ENCODE assay signal across 13 cellular contexts in the genomic region with DNA sequence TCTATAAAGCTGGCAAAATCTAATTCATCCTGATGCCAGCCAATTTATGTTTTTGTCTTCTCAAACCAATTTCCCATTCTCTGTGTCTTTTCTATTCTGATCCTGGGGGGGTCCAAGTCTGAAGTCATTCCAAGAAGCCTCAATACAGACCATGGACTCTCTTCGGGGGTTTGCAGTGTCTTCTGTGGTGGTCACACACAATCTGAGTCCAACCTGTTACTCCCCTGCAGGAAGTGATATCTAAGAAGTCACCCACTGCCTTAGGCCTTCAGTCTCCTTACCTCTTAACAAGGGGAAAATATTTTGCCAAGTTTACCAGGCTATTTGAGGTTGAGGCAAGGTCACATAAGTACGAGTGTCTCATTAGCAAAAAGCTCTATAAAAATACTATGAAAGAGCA. TPM values are rescaled to one million over a fixed set of nuclear protein-coding genes. Genes with fewer than 3 reads are reported as not detected.
DNase-seq lines count a peak whose midpoint lies in the region; ATAC-seq, FAIRE-seq and TF ChIP-seq lines count a peak whose summit lies in the region.
"Had no signal": no experiment of that assay in that cellular context is flagged by ENCODE, and none has a peak within 500 bp of the region (broad histone marks: within the 10 kb centered on the region; RNA-seq: fewer than 3 reads in every experiment).

No MANE protein-coding gene starts in this region.

- no peak overlapping the region for H3K18ac ChIP-seq in IMR-90 (ENCODE audit: low read depth, low read length)

- H3K9me3 Mint-ChIP-seq in CD4-positive, alpha-beta T cell: no peaks in the 10 kb centered on the region
- H3K9me3 Mint-ChIP-seq in naive thymus-derived CD8-positive, alpha-beta T cell: no peaks in the 10 kb centered on the region

- CTCF ChIA-PET in CD4-positive, alpha-beta T cell (lab: Charles Lee): no interaction called here
- CTCF ChIA-PET in IMR-90 (lab: Yijun Ruan, JAX): no interaction called here
- CTCF ChIA-PET in GM12878 (lab: Yijun Ruan, JAX): interaction anchor here (1.0 kb wide), 1 partner anchor 10 kb away, joined by 3 read pairs; no protein-coding TSS in a partner anchor

- H3K56ac ChIP-seq in IMR-90 (ENCODE audit: extremely low read depth, insufficient read depth, low read length): no peak overlapping the region

- no peak overlapping the region for H2BK120ac ChIP-seq in IMR-90 (ENCODE audit: low read depth, low read length)

- H3K4me1 ChIP-seq in IMR-90 (ENCODE audit: control insufficient read depth, insufficient read depth, low read length): peaks cover 12% of the 10 kb centered on the region
- peaks cover 43% of the 10 kb centered on the region for H3K4me1 ChIP-seq in GM12878 (ENCODE audit: control insufficient read depth, insufficient read depth, low read length)
- peaks cover 6 to 54% (median 30%) of the 10 kb centered on the region in 4 donors for H3K4me1 ChIP-seq in tibial artery

- no peaks in the 10 kb centered on the region for H3K9me3 ChIP-seq in CD4-positive, alpha-beta T cell (ENCODE audit: control insufficient read depth, low read length)
- H3K9me3 ChIP-seq in IMR-90 (ENCODE audit: control insufficient read depth, insufficient read depth, low read length) (no peaks in the 10 kb centered on the region), GM12878 (replicated peaks; ENCODE audit: control insufficient read depth, insufficient read depth, low read length) (no peaks in the 10 kb centered on the region), tibial artery (no peaks in the 10 kb centered on the region)

- H2BK20ac ChIP-seq in IMR-90 (ENCODE audit: low read depth, low read length): no peak overlapping the region

- no peak overlapping the region for H4K8ac ChIP-seq in IMR-90 (ENCODE audit: low read depth in 2 of 2, low read length in 2 of 2)

- H2BK5ac ChIP-seq in IMR-90 (ENCODE audit: low read depth, low read length, poor library complexity, severe bottlenecking): no peak overlapping the region

- BruUV-seq in IMR-90 (replicated peaks; lab: Mats Ljungman, UMichigan): no TSS peak
- no TSS peak for BruUV-seq in GM12878 (replicated peaks; lab: Mats Ljungman, UMichigan)

- no peak for ATAC-seq in CD4-positive, alpha-beta T cell (ENCODE audit: poor library complexity)
- no peak for ATAC-seq in IMR-90 (ENCODE audit: low read depth)
- no peak for ATAC-seq in GM12878
- ATAC-seq in naive thymus-derived CD8-positive, alpha-beta T cell: no peak
- ATAC-seq in GM18517 (IDR thresholded peaks at IDR 0.05; ENCODE audit: unreplicated experiment): no peak

- peaks cover 14% of the 10 kb centered on the region for H3K9me1 ChIP-seq in IMR-90 (ENCODE audit: insufficient read depth, low read length)

- H3K27ac ChIP-seq in CD4-positive, alpha-beta T cell (ENCODE audit: low read depth, low read length): no peak overlapping the region
- H3K27ac ChIP-seq in IMR-90 (ENCODE audit: insufficient read depth, low read length) (no peak overlapping the region), GM12878 (ENCODE audit: control insufficient read depth, insufficient read depth) (peak overlapping the region; percentile 97; the same call in 1 of the 2 replicates), tibial artery (no peak overlapping the region)

- H3K36me3 ChIP-seq in IMR-90 (ENCODE audit: control insufficient read depth, insufficient read depth, low read length): no peaks in the 10 kb centered on the region
- H3K36me3 ChIP-seq in GM12878 (ENCODE audit: control insufficient read depth in 2 of 2, insufficient read depth in 2 of 2, low read length in 1 of 2): peaks cover 0 to 15% of the 10 kb centered on the region in 2 experiments; a peak in 2 of 4 replicates
- H3K36me3 ChIP-seq in tibial artery: no peaks in the 10 kb centered on the region

- no peak overlapping the region for H4K91ac ChIP-seq in IMR-90 (ENCODE audit: insufficient read depth, low read depth, low read length)

- H4K5ac ChIP-seq in IMR-90 (ENCODE audit: low read depth, low read length): no peak overlapping the region

- SMC1A ChIA-PET in GM12878 (lab: Charles Lee; ENCODE audit: uncharacterized antibody, unreplicated experiment): interaction anchor here (1.0 to 3.1 kb wide), 2 partner anchors 16 to 108 kb away, joined by 3 to 9 read pairs; no protein-coding TSS in a partner anchor

- intact Hi-C loops in CD4-positive, alpha-beta T cell (cut with DNase I, micrococcal nuclease): loop anchor here in 1 of 2 experiments (5.0 to 10.0 kb wide), 4 partner anchors 144 to 1983 kb away; a partner anchor contains a TSS
- intact Hi-C loops in IMR-90 (cut with micrococcal nuclease): no loop called here
- intact Hi-C loops in GM12878 (cut with micrococcal nuclease; ENCODE audit: unreplicated experiment): loop anchor here (5.0 kb wide), 1 partner anchor 136 kb away; a partner anchor contains a TSS
- intact Hi-C loops in tibial artery (cut with DNase I; ENCODE audit: low total_unique reads): loop anchor here (10.0 kb wide), 2 partner anchors 113 to 183 kb away; a partner anchor contains a TSS
- intact Hi-C loops in head of caudate nucleus (cut with DNase I): no loop called here

- WGBS in IMR-90 (ENCODE audit: extremely low coverage in 2 of 2, insufficient read length in 1 of 2), 2 experiments: no CpG with 5 or more reads among the region's 2 CpGs
- 0% methylated on average over 2 of the region's 2 CpGs for WGBS in GM12878 (ENCODE audit: insufficient coverage, insufficient replicate concordance, low lambda C conversion rate, missing lambda C conversion rate)

- H3K4me3 Mint-ChIP-seq in CD4-positive, alpha-beta T cell: peak overlapping the region; percentile 96
- peak overlapping the region in 9 of 10 donors; percentile 50 to 99 (median 96) for H3K4me3 Mint-ChIP-seq in naive thymus-derived CD8-positive, alpha-beta T cell

- RAD21 ChIA-PET in GM12878 (lab: Charles Lee; ENCODE audit: unreplicated experiment): no interaction called here

- H3K27ac Mint-ChIP-seq in CD4-positive, alpha-beta T cell: peak overlapping the region; percentile 100
- H3K27ac Mint-ChIP-seq in naive thymus-derived CD8-positive, alpha-beta T cell: peak overlapping the region in 3 of 10 donors; percentile 56 to 99 (median 72)

- FAIRE-seq in GM12878 (lab: Jason Lieb, UNC): no peak
- FAIRE-seq: GM18507, islet of Langerhans had no signal

- H3K27me3 ChIP-seq in CD4-positive, alpha-beta T cell (ENCODE audit: control insufficient read depth, insufficient read depth, low read length): no peaks in the 10 kb centered on the region
- H3K27me3 ChIP-seq in IMR-90 (ENCODE audit: control insufficient read depth, insufficient read depth, low read length) (no peaks in the 10 kb centered on the region), GM12878 (replicated peaks in 1 of 2; ENCODE audit: control insufficient read depth in 2 of 2, insufficient read depth in 2 of 2, low read length in 1 of 2) (no peaks in the 10 kb centered on the region), tibial artery (no peaks in the 10 kb centered on the region)

- H3K14ac ChIP-seq in IMR-90 (replicated peaks; ENCODE audit: low read depth, low read length): no peak overlapping the region

- no peaks in the 10 kb centered on the region for H3K27me3 Mint-ChIP-seq in CD4-positive, alpha-beta T cell
- H3K27me3 Mint-ChIP-seq in naive thymus-derived CD8-positive, alpha-beta T cell: no peaks in the 10 kb centered on the region

- peaks cover 73% of the 10 kb centered on the region for H3K4me1 Mint-ChIP-seq in CD4-positive, alpha-beta T cell (ENCODE audit: low read depth)
- H3K4me1 Mint-ChIP-seq in naive thymus-derived CD8-positive, alpha-beta T cell: peaks cover 45 to 80% (median 76%) of the 10 kb centered on the region in 4 donors

- H3K79me2 ChIP-seq in GM12878 (ENCODE audit: control insufficient read depth, insufficient read depth, low read length): peaks cover 69% of the 10 kb centered on the region

- peaks cover 41 to 63% of the 10 kb centered on the region in 2 experiments for H3K79me1 ChIP-seq in IMR-90 (ENCODE audit: low read depth in 1 of 2, low read length in 2 of 2)

- peak overlapping the region; percentile 58 for H3K23ac ChIP-seq in IMR-90 (ENCODE audit: low read depth, low read length)

- H3K9ac ChIP-seq in IMR-90 (ENCODE audit: low read depth, low read length) (no peak overlapping the region), GM12878 (ENCODE audit: control insufficient read depth, insufficient read depth, low read length) (peak overlapping the region; percentile 100; the same call in 1 of the 2 replicates)

- in situ Hi-C loops in IMR-90 (cut with MboI; ENCODE audit: low sequenced_read_pairs) (no loop called here), GM12878 (cut with MboI) (no loop called here)

- no peak for TF ChIP-seq CTCF in CD4-positive, alpha-beta T cell (IDR thresholded peaks at IDR 0.05)
- no peak for TF ChIP-seq CTCF in IMR-90 (conservative IDR thresholded peaks at IDR 0.05; ENCODE audit: low read depth, low read length)
- no peak for TF ChIP-seq CTCF in GM12878 (IDR thresholded peaks at IDR 0.05 in 2 of 3, conservative IDR thresholded peaks at IDR 0.05 in 1 of 3; ENCODE audit: control insufficient read depth in 2 of 3, extremely low read depth in 1 of 3, insufficient read depth in 1 of 3, low read depth in 3 of 3, low read length in 3 of 3)
- no peak for TF ChIP-seq CTCF in tibial artery (IDR thresholded peaks at IDR 0.05)

- dilution Hi-C loops in IMR-90 (cut with HindIII; ENCODE audit: low sequenced_read_pairs, unreplicated experiment): no loop called here

- H2BK15ac ChIP-seq in IMR-90 (ENCODE audit: low read depth, low read length): no peak overlapping the region

- POLR2A ChIA-PET in CD4-positive, alpha-beta T cell (lab: Charles Lee): interaction anchor here (3.4 kb wide), 1 partner anchor 115 kb away, joined by 61 read pairs; a partner anchor contains a TSS
- POLR2A ChIA-PET in IMR-90 (lab: Charles Lee; ENCODE audit: unreplicated experiment): no interaction called here
- POLR2A ChIA-PET in GM12878 (lab: Charles Lee): interaction anchor here (0.5 to 1.7 kb wide), 3 partner anchors 437 to 1524 kb away, joined by 3 to 4 read pairs (median 3); no protein-coding TSS in a partner anchor
- POLR2A ChIA-PET in naive thymus-derived CD8-positive, alpha-beta T cell (lab: Charles Lee): no interaction called here

- no peak overlapping the region for H3K4me2 ChIP-seq in IMR-90 (ENCODE audit: low read depth, low read length)
- H3K4me2 ChIP-seq in GM12878 (ENCODE audit: control insufficient read depth, insufficient read depth): peak overlapping the region; percentile 92

- TF ChIP-seq RAD21 in IMR-90 (IDR thresholded peaks at IDR 0.05; ENCODE audit: low read length) (no peak), GM12878 (IDR thresholded peaks at IDR 0.05; ENCODE audit: insufficient read depth, low read depth, low read length) (no peak)

- TF ChIP-seq EP300 in GM12878 (IDR thresholded peaks at IDR 0.05; ENCODE audit: borderline replicate concordance in 1 of 2, control insufficient read depth in 1 of 2, low read depth in 2 of 2, low read length in 2 of 2): no peak

- peaks cover 25% of the 10 kb centered on the region for H3K36me3 Mint-ChIP-seq in CD4-positive, alpha-beta T cell (ENCODE audit: low read depth)
- peaks cover 0 to 24% (median 5%) of the 10 kb centered on the region in 3 donors for H3K36me3 Mint-ChIP-seq in naive thymus-derived CD8-positive, alpha-beta T cell

- peaks cover 37% of the 10 kb centered on the region for H4K20me1 ChIP-seq in IMR-90 (ENCODE audit: insufficient read depth, low read length)
- H4K20me1 ChIP-seq in GM12878 (ENCODE audit: control insufficient read depth, insufficient read depth): 0 out of 2 replicates have a peak, but pooled peaks cover 9% of the 10 kb centered on the region

- H3K4me3 ChIP-seq in IMR-90 (ENCODE audit: insufficient read depth, low read depth, low read length): no peak overlapping the region
- peak overlapping the region; percentile 78 for H3K4me3 ChIP-seq in GM12878
- H3K4me3 ChIP-seq in tibial artery: no peak overlapping the region

- no peak for TF ChIP-seq POLR2A in IMR-90 (IDR thresholded peaks at IDR 0.05; ENCODE audit: low read depth, low read length)
- TF ChIP-seq POLR2A in GM12878 (IDR thresholded peaks at IDR 0.05; ENCODE audit: low read depth, low read length): 0 out of 2 replicates have a peak, but pooled peaks have one; percentile 39

- DNase-seq in CD4-positive, alpha-beta T cell: no peak
- DNase-seq in IMR-90: no peak
- DNase-seq in GM12878 (ENCODE audit: low read depth, low spot score): no peak
- no peak for DNase-seq in naive thymus-derived CD8-positive, alpha-beta T cell
- no peak for DNase-seq in tibial artery
- DNase-seq in head of caudate nucleus: no peak
- DNase-seq in kidney tubule cell (ENCODE audit: low spot score): no peak
- DNase-seq: activated gamma-delta T cell; effector CD8-positive, alpha-beta T cell; NCI-H524 had no signal

- H2AK5ac ChIP-seq in IMR-90 (ENCODE audit: low read depth, low read length): no peak overlapping the region; the same call in 1 of the 2 replicates

- no peak overlapping the region for H3K4ac ChIP-seq in IMR-90 (ENCODE audit: low read depth, low read length)

- H2AFZ ChIP-seq in IMR-90 (replicated peaks; ENCODE audit: low read length, poor library complexity) (no peak overlapping the region), GM12878 (ENCODE audit: control insufficient read depth, low read depth, low read length) (no peak overlapping the region)

- H2AK9ac ChIP-seq in IMR-90 (replicated peaks; ENCODE audit: low read depth, low read length, poor library complexity): no peak overlapping the region

RNA-seq across cellular contexts. Expression of a gene that starts 1.9 kb away (rescaled TPM):
- 10 to 100 TPM; 42.1 to 44.1 TPM for total RNA-seq in CD4-positive, alpha-beta T cell
- total RNA-seq in IMR-90 (2012; rRNA removed) (22.6 and 23.3 TPM in 2 replicates), GM12878 (2014; rRNA removed) (62.4 and 73.5 TPM in 2 replicates), GM12878 (2014; rRNA removed; fragmentation: Illumina TruSeq; extraction: Trizol) (39.2 and 43.9 TPM in 2 replicates), GM12878 (2021) (76.4 and 79.6 TPM in 2 replicates)
- polyA plus RNA-seq in IMR-90 (2012; rRNA removed) (23.8 and 24.6 TPM in 2 replicates), GM12878 (2011; rRNA removed) (35.6 and 57.3 TPM in 2 replicates), GM12878 (2014; fragmentation: Illumina TruSeq; extraction: Trizol) (57.6 and 72.4 TPM in 2 replicates), GM12878 (2014; fragmentation: Nextera tagmentation; extraction: Ambion mirVana) (10 to 100 TPM; 13.1 to 18.2 TPM), GM12878 (2014; rRNA removed) (56.5 and 67.5 TPM in 2 replicates), GM12878 (2016; fragmentation: Nextera tagmentation; extraction: Ambion mirVana) (10 to 100 TPM; 69.9 to 75.3 TPM)
- polyA plus RNA-seq in IMR-90 (2012; cell fraction: cytosol; rRNA removed): 17.1 and 17.6 TPM in 2 replicates
- 29.3 and 43.3 TPM in 2 replicates for polyA plus RNA-seq in IMR-90 (2012; cell fraction: nucleus; rRNA removed; ENCODE audit: low replicate concordance)
- 43.0 and 46.6 TPM in 2 replicates for total RNA-seq in GM12878 (2013; cell fraction: nucleolus; rRNA removed)
- polyA plus RNA-seq in GM12878 (2011; ENCODE audit: low read depth): 39.1 TPM
- polyA plus RNA-seq in GM12878 (2011; cell fraction: cytosol; rRNA removed): 58.1 and 59.0 TPM in 2 replicates
- polyA plus RNA-seq in GM12878 (2011; cell fraction: nucleus; rRNA removed): 62.3 and 84.6 TPM in 2 replicates
- polyA plus RNA-seq in GM12878 (2012): 35.8 and 51.5 TPM in 2 replicates
- 45.0 and 62.8 TPM in 2 replicates for polyA minus RNA-seq in GM12878 (2011; rRNA and poly(A)+ RNA removed)
- 17.9 and 27.3 TPM in 2 replicates for polyA minus RNA-seq in GM12878 (2011; cell fraction: cytosol; rRNA and poly(A)+ RNA removed)
- 15.7 and 26.6 TPM in 2 replicates for polyA minus RNA-seq in GM12878 (2011; cell fraction: nucleus; rRNA and poly(A)+ RNA removed)
- total RNA-seq in naive thymus-derived CD8-positive, alpha-beta T cell: 10 to 100 TPM; 42.6 to 47.0 TPM
- 10 to 100 TPM; 22.7 to 42.9 (median 27.6) TPM for polyA plus RNA-seq in naive thymus-derived CD8-positive, alpha-beta T cell

RNA-seq across cellular contexts. Expression of a gene that starts 48.0 kb away (rescaled TPM):
- total RNA-seq in CD4-positive, alpha-beta T cell: not detected
- total RNA-seq in IMR-90 (2012; rRNA removed) (not detected in 2 replicates), GM12878 (2014; rRNA removed) (not detected in 2 replicates), GM12878 (2014; rRNA removed; fragmentation: Illumina TruSeq; extraction: Trizol) (not detected in 2 replicates), GM12878 (2021) (0.08 TPM in 1 of 2 replicates, not detected in the other)
- polyA plus RNA-seq in IMR-90 (2012; rRNA removed) (not detected in 2 replicates), GM12878 (2011; rRNA removed) (0.29 TPM in 1 of 2 replicates, not detected in the other), GM12878 (2014; fragmentation: Illumina TruSeq; extraction: Trizol) (not detected in 2 replicates), GM12878 (2014; fragmentation: Nextera tagmentation; extraction: Ambion mirVana) (not detected), GM12878 (2014; rRNA removed) (not detected in 2 replicates), GM12878 (2016; fragmentation: Nextera tagmentation; extraction: Ambion mirVana) (not detected)
- polyA plus RNA-seq in IMR-90 (2012; cell fraction: cytosol; rRNA removed): not detected in 2 replicates
- not detected in 2 replicates for polyA plus RNA-seq in IMR-90 (2012; cell fraction: nucleus; rRNA removed; ENCODE audit: low replicate concordance)
- total RNA-seq in GM12878 (2013; cell fraction: nucleolus; rRNA removed): not detected in 2 replicates
- polyA plus RNA-seq in GM12878 (2011; ENCODE audit: low read depth): not detected
- polyA plus RNA-seq in GM12878 (2011; cell fraction: cytosol; rRNA removed): 0.05 and 0.07 TPM in 2 replicates
- polyA plus RNA-seq in GM12878 (2011; cell fraction: nucleus; rRNA removed): 0.26 and 0.51 TPM in 2 replicates
- not detected in 2 replicates for polyA plus RNA-seq in GM12878 (2012)
- 0.21 TPM in 1 of 2 replicates, not detected in the other for polyA minus RNA-seq in GM12878 (2011; rRNA and poly(A)+ RNA removed)
- not detected in 2 replicates for polyA minus RNA-seq in GM12878 (2011; cell fraction: cytosol; rRNA and poly(A)+ RNA removed)
- 0.19 TPM in 1 of 2 replicates, not detected in the other for polyA minus RNA-seq in GM12878 (2011; cell fraction: nucleus; rRNA and poly(A)+ RNA removed)
- total RNA-seq in naive thymus-derived CD8-positive, alpha-beta T cell: not detected
- not detected for polyA plus RNA-seq in naive thymus-derived CD8-positive, alpha-beta T cell

RNA-seq across cellular contexts. Expression of a gene that starts 50.3 kb away (rescaled TPM):
- not detected for total RNA-seq in CD4-positive, alpha-beta T cell
- total RNA-seq in IMR-90 (2012; rRNA removed) (not detected in 2 replicates), GM12878 (2014; rRNA removed) (not detected in 2 replicates), GM12878 (2014; rRNA removed; fragmentation: Illumina TruSeq; extraction: Trizol) (not detected in 2 replicates), GM12878 (2021) (not detected in 2 replicates)
- polyA plus RNA-seq in IMR-90 (2012; rRNA removed) (not detected in 2 replicates), GM12878 (2011; rRNA removed) (0.01 and 0.04 TPM in 2 replicates), GM12878 (2014; fragmentation: Illumina TruSeq; extraction: Trizol) (not detected in 2 replicates), GM12878 (2014; fragmentation: Nextera tagmentation; extraction: Ambion mirVana) (not detected), GM12878 (2014; rRNA removed) (not detected in 2 replicates), GM12878 (2016; fragmentation: Nextera tagmentation; extraction: Ambion mirVana) (not detected)
- polyA plus RNA-seq in IMR-90 (2012; cell fraction: cytosol; rRNA removed): 0.02 TPM in 1 of 2 replicates, not detected in the other
- polyA plus RNA-seq in IMR-90 (2012; cell fraction: nucleus; rRNA removed; ENCODE audit: low replicate concordance): not detected in 2 replicates
- total RNA-seq in GM12878 (2013; cell fraction: nucleolus; rRNA removed): not detected in 2 replicates
- not detected for polyA plus RNA-seq in GM12878 (2011; ENCODE audit: low read depth)
- not detected in 2 replicates for polyA plus RNA-seq in GM12878 (2011; cell fraction: cytosol; rRNA removed)
- 0.03 and 0.04 TPM in 2 replicates for polyA plus RNA-seq in GM12878 (2011; cell fraction: nucleus; rRNA removed)
- not detected in 2 replicates for polyA plus RNA-seq in GM12878 (2012)
- polyA minus RNA-seq in GM12878 (2011; rRNA and poly(A)+ RNA removed): not detected in 2 replicates
- not detected in 2 replicates for polyA minus RNA-seq in GM12878 (2011; cell fraction: cytosol; rRNA and poly(A)+ RNA removed)
- not detected in 2 replicates for polyA minus RNA-seq in GM12878 (2011; cell fraction: nucleus; rRNA and poly(A)+ RNA removed)
- not detected for total RNA-seq in naive thymus-derived CD8-positive, alpha-beta T cell
- not detected for polyA plus RNA-seq in naive thymus-derived CD8-positive, alpha-beta T cell

Comparison
In these comparisons a context has a peak if more than half of its experiments do, and no peak if none do; other contexts are left out.
1. POLR2A ChIA-PET loops: an anchor here in CD4-positive, alpha-beta T cell (3.4 kb wide) and GM12878 (0.5 to 1.7 kb wide); none called in IMR-90 and naive thymus-derived CD8-positive, alpha-beta T cell.
2. intact Hi-C loops: an anchor here in GM12878 (5.0 kb wide) and tibial artery (10.0 kb wide); none called in IMR-90 and head of caudate nucleus.